ENCODE assay signal across 7 cellular contexts in genomic region chr11:96081561-96081960, GRCh38.
"Had no signal": no experiment of that assay in that cellular context is flagged by ENCODE, and none has a peak within 500 bp of the region (broad histone marks: within the 10 kb centered on the region; RNA-seq: fewer than 3 reads in every experiment).

No MANE protein-coding gene starts in this region.

- FAIRE-seq: G401.6, GM12878, GM12891, GM18507, GM19239 had no signal

- DNase-seq: GDM1, GF-D8 had no signal

- ATAC-seq: GM12878 had no signal

- H3K4me3 ChIP-seq: GM12878 had no signal
